In the genomic region with DNA sequence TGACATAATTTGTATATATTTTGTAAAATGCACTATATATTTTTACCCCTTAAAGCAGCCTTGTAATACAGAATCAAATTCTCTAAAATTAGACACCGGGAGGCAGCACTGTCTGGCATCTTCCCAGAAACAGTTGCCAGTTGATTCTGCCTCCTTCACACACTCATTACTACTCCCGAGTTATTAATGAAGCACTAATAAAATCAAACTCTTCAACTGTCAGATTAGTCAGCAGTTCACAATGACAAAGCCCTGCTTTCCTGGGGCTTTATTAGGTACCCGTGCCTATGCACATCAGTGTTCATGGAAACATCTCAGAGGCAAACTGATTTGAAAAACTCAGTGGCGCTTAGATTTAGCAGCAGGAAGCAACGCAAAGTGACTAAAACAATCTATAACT, we compare ENCODE assay signal across 20 cellular contexts.
DNase-seq lines count a peak whose midpoint lies in the region; ATAC-seq and TF ChIP-seq lines count a peak whose summit lies in the region.
"Had no signal": no experiment of that assay in that cellular context is flagged by ENCODE, and none has a peak within 500 bp of the region (broad histone marks: within the 10 kb centered on the region; RNA-seq: fewer than 3 reads in every experiment).

No MANE protein-coding gene starts in this region.

- no peaks in the 10 kb centered on the region for H3K79me2 ChIP-seq in HCT116 (ENCODE audit: insufficient read depth, low read length)
- H3K79me2 ChIP-seq in fibroblast of lung (ENCODE audit: control insufficient read depth, insufficient read depth, low read length): no peaks in the 10 kb centered on the region

- H3K36me3 ChIP-seq in HCT116 (ENCODE audit: control insufficient read depth in 1 of 2, insufficient read depth in 2 of 2, low read length in 2 of 2): no peaks in the 10 kb centered on the region
- H3K36me3 ChIP-seq in RWPE2 (ENCODE audit: low read depth): no peaks in the 10 kb centered on the region; the same call in 1 of the 2 replicates
- H3K36me3 ChIP-seq in fibroblast of lung (ENCODE audit: control insufficient read depth, insufficient read depth, low read length): no peaks in the 10 kb centered on the region
- no peaks in the 10 kb centered on the region for H3K36me3 ChIP-seq in testis (ENCODE audit: low read depth, missing control alignments)
- H3K36me3 ChIP-seq: MG63 had no signal

- no peak for TF ChIP-seq RAD21 in HCT116 (IDR thresholded peaks at IDR 0.05; ENCODE audit: low read depth)

- BruUV-seq in HCT116 (replicated peaks; lab: Mats Ljungman, UMichigan): no TSS peak

- POLR2A ChIA-PET in HCT116 (lab: Charles Lee): no interaction called here

- TF ChIP-seq CTCF in HCT116 (IDR thresholded peaks at IDR 0.05 in 2 of 3, conservative IDR thresholded peaks at IDR 0.05 in 1 of 3; ENCODE audit: borderline replicate concordance in 1 of 3, insufficient read depth in 1 of 3, low read depth in 2 of 3, low read length in 2 of 3): no peak
- TF ChIP-seq CTCF in RWPE2 (IDR thresholded peaks at IDR 0.05; ENCODE audit: poor library complexity, severe bottlenecking): peak; percentile 10
- no peak for TF ChIP-seq CTCF in fibroblast of lung (conservative IDR thresholded peaks at IDR 0.05 in 1 of 2, IDR thresholded peaks at IDR 0.05 in 1 of 2; ENCODE audit: low read depth in 1 of 2, low read length in 2 of 2)
- TF ChIP-seq CTCF in testis (IDR thresholded peaks at IDR 0.05): no peak

- intact Hi-C loops in HCT116 (cut with micrococcal nuclease): no loop called here
- intact Hi-C loops in testis (cut with DNase I; ENCODE audit: low total_unique reads): no loop called here

- peaks cover 0 to 4% of the 10 kb centered on the region in 2 experiments; a peak in 1 of 4 replicates for H3K4me1 ChIP-seq in HCT116 (ENCODE audit: control insufficient read depth in 1 of 2, insufficient read depth in 2 of 2, low read length in 2 of 2)
- peaks cover 21% of the 10 kb centered on the region for H3K4me1 ChIP-seq in RWPE2 (ENCODE audit: insufficient read depth, poor library complexity, severe bottlenecking)
- no peaks in the 10 kb centered on the region for H3K4me1 ChIP-seq in fibroblast of lung (ENCODE audit: control insufficient read depth, extremely low read depth, insufficient read depth, low read length)
- peaks cover 4% of the 10 kb centered on the region for H3K4me1 ChIP-seq in testis

- H3K27ac ChIP-seq in HCT116 (ENCODE audit: low read depth, low read length): no peak overlapping the region
- no peak overlapping the region for H3K27ac ChIP-seq in RWPE2 (ENCODE audit: poor library complexity, severe bottlenecking)
- H3K27ac ChIP-seq in fibroblast of lung (ENCODE audit: insufficient read depth, low read length): no peak overlapping the region
- H3K27ac ChIP-seq in testis: no peak overlapping the region
- H3K27ac ChIP-seq: C4-2B had no signal

- RAD21 ChIA-PET in HCT116 (lab: Charles Lee; ENCODE audit: low non-redundant PET in 1 of 2, low total read pairs in 2 of 2, uncharacterized antibody in 2 of 2, unreplicated experiment in 2 of 2): no interaction called here

- no peaks in the 10 kb centered on the region for H3K9me2 ChIP-seq in HCT116 (ENCODE audit: insufficient read depth)

- H3K4me2 ChIP-seq in HCT116 (ENCODE audit: low read length) (no peak overlapping the region), fibroblast of lung (ENCODE audit: extremely low read depth, insufficient read depth, low read length) (no peak overlapping the region)

- ATAC-seq in HCT116 (no peak), RWPE2 (ENCODE audit: low read depth) (no peak), GM21737 (IDR thresholded peaks at IDR 0.05; ENCODE audit: unreplicated experiment) (no peak)

- no peak overlapping the region for H3K4me3 ChIP-seq in HCT116 (replicated peaks in 1 of 2; ENCODE audit: low read depth in 1 of 2, low read length in 2 of 2)
- no peak overlapping the region for H3K4me3 ChIP-seq in RWPE2 (ENCODE audit: severe bottlenecking)
- no peak overlapping the region for H3K4me3 ChIP-seq in fibroblast of lung (replicated peaks in 1 of 4; ENCODE audit: control extremely low read depth in 1 of 4, insufficient read depth in 1 of 4, low read depth in 3 of 4, low read length in 4 of 4)
- no peak overlapping the region for H3K4me3 ChIP-seq in testis
- H3K4me3 ChIP-seq: MG63 had no signal

- no peaks in the 10 kb centered on the region for H3K9me3 ChIP-seq in HCT116 (ENCODE audit: control insufficient read depth in 1 of 2, insufficient read depth in 1 of 2, low read depth in 1 of 2, low read length in 2 of 2)
- no peaks in the 10 kb centered on the region for H3K9me3 ChIP-seq in RWPE2 (ENCODE audit: severe bottlenecking)
- H3K9me3 ChIP-seq in fibroblast of lung (ENCODE audit: control insufficient read depth, insufficient read depth, low read depth, low read length): no peaks in the 10 kb centered on the region
- H3K9me3 ChIP-seq in testis: no peaks in the 10 kb centered on the region
- H3K9me3 ChIP-seq: MG63 had no signal

- no peaks in the 10 kb centered on the region for H3K27me3 ChIP-seq in HCT116 (ENCODE audit: insufficient read depth, low read length)
- H3K27me3 ChIP-seq in RWPE2 (ENCODE audit: insufficient read depth, poor library complexity, severe bottlenecking): no peaks in the 10 kb centered on the region
- no peaks in the 10 kb centered on the region for H3K27me3 ChIP-seq in fibroblast of lung (ENCODE audit: control insufficient read depth, insufficient read depth, low read length)
- H3K27me3 ChIP-seq in testis: no peaks in the 10 kb centered on the region
- H3K27me3 ChIP-seq: MG63 had no signal

- no peak for DNase-seq in HCT116 (ENCODE audit: low read depth, low spot score)
- DNase-seq in RWPE2 (ENCODE audit: low spot score): no peak
- DNase-seq in fibroblast of lung (ENCODE audit: low read depth in 2 of 2): no peak
- DNase-seq in testis: peak; percentile 30
- no peak for DNase-seq in activated CD4-positive, alpha-beta T cell treated with anti-CD3 and anti-CD28 coated beads, Interleukin-2, amount 50 U/mL, for 48 hours
- DNase-seq in activated CD4-positive, alpha-beta T cell treated with anti-CD3 and anti-CD28 coated beads for 4 hours: no peak
- DNase-seq: ACHN, DMS79, H9, Karpas-422, MG63, NCI-H1092 treated with DMSO at 0.1 percent for 48 hours, NCI-H1694 treated with DMSO at 0.1 percent for 48 hours, NCI-H510A, NCI-H748 treated with DMSO at 0.1 percent for 48 hours, OCI-M1, RPMI8226, SIG-M5 had no signal

- WGBS in testis, 2 donors: 34 to 35% methylated on average over 5 of the region's 5 CpGs

- H4K20me1 ChIP-seq in HCT116 (ENCODE audit: insufficient read depth): no peaks in the 10 kb centered on the region
- H4K20me1 ChIP-seq in fibroblast of lung (ENCODE audit: control insufficient read depth, extremely low read depth, insufficient read depth, low read length): no peaks in the 10 kb centered on the region

- H2AFZ ChIP-seq in HCT116 (ENCODE audit: low read depth, low read length, poor library complexity, severe bottlenecking): peak overlapping the region; percentile 49
- peak overlapping the region; percentile 10 for H2AFZ ChIP-seq in fibroblast of lung (ENCODE audit: low read length)

- H3K9ac ChIP-seq in HCT116 (ENCODE audit: low read length) (no peak overlapping the region), fibroblast of lung (ENCODE audit: insufficient read depth, low read length) (no peak overlapping the region)

- TF ChIP-seq POLR2A in HCT116 (IDR thresholded peaks at IDR 0.05; ENCODE audit: borderline replicate concordance, extremely low read depth, insufficient read depth, insufficient read length): no peak
- TF ChIP-seq POLR2A in testis (IDR thresholded peaks at IDR 0.05): no peak

- CTCF ChIA-PET in HCT116 (lab: Charles Lee): no interaction called here

TF ChIP-seq in HCT116, 20 proteins besides CTCF, POLR2A, EP300 and RAD21 (continues in another document):
- TF ChIP-seq EGR1 (IDR thresholded peaks at IDR 0.05; ENCODE audit: low read depth) (no peak), EZH2phosphoT487 (IDR thresholded peaks at IDR 0.05; ENCODE audit: borderline replicate concordance) (no peak), ZNF274 (IDR thresholded peaks at IDR 0.05; ENCODE audit: low read depth, low read length) (no peak), ZFX (IDR thresholded peaks at IDR 0.05) (no peak), SRF (IDR thresholded peaks at IDR 0.05; ENCODE audit: low read depth) (no peak), REST (IDR thresholded peaks at IDR 0.05; ENCODE audit: low read depth) (no peak), FOSL1 (IDR thresholded peaks at IDR 0.05; ENCODE audit: low read depth) (no peak)
